Comparison of ENCODE assay signal across 8 cellular contexts in genomic region chr11:75214411-75214821, GRCh38. TPM values are rescaled to one million over a fixed set of nuclear protein-coding genes. Genes with fewer than 3 reads are reported as not detected.
A peak's percentile ranks its signal among the peaks of the same experiment; 100 is the strongest.
DNase-seq lines count a peak whose midpoint lies in the region; ATAC-seq and TF ChIP-seq lines count a peak whose summit lies in the region.

No MANE protein-coding gene starts in this region.

- H3K9me3 Mint-ChIP-seq in effector memory CD8-positive, alpha-beta T cell, result peaks cover 0 to 5% of the 10 kb centered on the region in 2 donors
- peaks cover 0 to 16% (median 0%) of the 10 kb centered on the region in 11 donors for H3K9me3 Mint-ChIP-seq in naive thymus-derived CD4-positive, alpha-beta T cell
- no peaks in the 10 kb centered on the region for H3K9me3 Mint-ChIP-seq in stimulated activated effector memory CD8-positive, alpha-beta T cell treated with anti-CD3 and anti-CD28 coated beads, Interleukin-12 subunit alpha, Interleukin-12 subunit beta, amount 100 ng/mL, for 72 hours

- TF ChIP-seq CTCF in GM12865 (IDR thresholded peaks at IDR 0.05; ENCODE audit: insufficient read depth, low read depth, low read length, missing control alignments), result peak; percentile 32

- POLR2A ChIA-PET in naive thymus-derived CD4-positive, alpha-beta T cell (lab: Charles Lee), result no interaction called here

- no peaks in the 10 kb centered on the region for H3K4me1 Mint-ChIP-seq in effector memory CD8-positive, alpha-beta T cell (ENCODE audit: low read depth in 2 of 2)
- peaks cover 0 to 3% (median 0%) of the 10 kb centered on the region in 7 donors for H3K4me1 Mint-ChIP-seq in naive thymus-derived CD4-positive, alpha-beta T cell
- no peaks in the 10 kb centered on the region for H3K4me1 Mint-ChIP-seq in stimulated activated effector memory CD8-positive, alpha-beta T cell treated with anti-CD3 and anti-CD28 coated beads, Interleukin-12 subunit alpha, Interleukin-12 subunit beta, amount 100 ng/mL, for 72 hours

- H3K9me3 ChIP-seq in naive thymus-derived CD4-positive, alpha-beta T cell (ENCODE audit: control insufficient read depth in 2 of 3, low read length in 3 of 3), result no peaks in the 10 kb centered on the region

- peak; percentile 62 for ATAC-seq in effector memory CD8-positive, alpha-beta T cell (replicated peaks)
- peak; percentile 87 for ATAC-seq in naive thymus-derived CD4-positive, alpha-beta T cell
- ATAC-seq in stimulated activated effector memory CD8-positive, alpha-beta T cell treated with anti-CD3 and anti-CD28 coated beads, Interleukin-12 subunit alpha, Interleukin-12 subunit beta, amount 100 ng/mL, for 72 hours, result peak; percentile 66
- no peak for ATAC-seq in HG03378 (IDR thresholded peaks at IDR 0.05; ENCODE audit: unreplicated experiment)

- H3K27me3 Mint-ChIP-seq in effector memory CD8-positive, alpha-beta T cell, result peaks cover 46 to 48% of the 10 kb centered on the region in 2 donors
- peaks cover 16 to 39% (median 30%) of the 10 kb centered on the region in 5 donors for H3K27me3 Mint-ChIP-seq in naive thymus-derived CD4-positive, alpha-beta T cell

- no peak overlapping the region for H3K27ac Mint-ChIP-seq in effector memory CD8-positive, alpha-beta T cell
- peak overlapping the region in 1 of 9 donors; percentile 9 for H3K27ac Mint-ChIP-seq in naive thymus-derived CD4-positive, alpha-beta T cell
- H3K27ac Mint-ChIP-seq in stimulated activated effector memory CD8-positive, alpha-beta T cell treated with anti-CD3 and anti-CD28 coated beads, Interleukin-12 subunit alpha, Interleukin-12 subunit beta, amount 100 ng/mL, for 72 hours, result no peak overlapping the region

- CTCF ChIA-PET in naive thymus-derived CD4-positive, alpha-beta T cell (lab: Charles Lee), result interaction anchor here (1.0 to 1.4 kb wide), 3 partner anchors 27 to 56 kb away, joined by 3 to 4 read pairs (median 4); no protein-coding TSS in a partner anchor

- intact Hi-C loops in naive thymus-derived CD4-positive, alpha-beta T cell (cut with micrococcal nuclease), result loop anchor here (1.0 kb wide), 2 partner anchors 19 to 27 kb away; no protein-coding TSS in a partner anchor

- DNase-seq in GM12865 (ENCODE audit: low read depth), result peak; percentile 76
- DNase-seq in NCI-H2227 treated with DMSO at 0.1 percent for 48 hours (lab: John Stamatoyannopoulos, UW), result peak; percentile 12
- peak; percentile 63 to 70 for DNase-seq in activated CD4-positive, alpha-beta T cell treated with anti-CD3 and anti-CD28 coated beads, Interleukin-2, amount 50 U/mL, for 4 hours
- DNase-seq in effector memory CD8-positive, alpha-beta T cell, result peak; percentile 65 to 74 (median 68)
- DNase-seq in naive thymus-derived CD4-positive, alpha-beta T cell, result peak; percentile 33 to 82 (median 68)
- DNase-seq in stimulated activated effector memory CD8-positive, alpha-beta T cell treated with anti-CD3 and anti-CD28 coated beads, Interleukin-12 subunit alpha, Interleukin-12 subunit beta, amount 100 ng/mL, for 72 hours (ENCODE audit: low spot score in 2 of 2), result peak; percentile 63 to 83
- no peak for DNase-seq in D341Med (ENCODE audit: low spot score)

- H3K36me3 ChIP-seq in naive thymus-derived CD4-positive, alpha-beta T cell (ENCODE audit: control insufficient read depth in 2 of 3, insufficient read depth in 3 of 3, low read length in 3 of 3), result no peaks in the 10 kb centered on the region

- no peak overlapping the region for H3K4me3 Mint-ChIP-seq in effector memory CD8-positive, alpha-beta T cell
- H3K4me3 Mint-ChIP-seq in naive thymus-derived CD4-positive, alpha-beta T cell, result no peak overlapping the region
- no peak overlapping the region for H3K4me3 Mint-ChIP-seq in stimulated activated effector memory CD8-positive, alpha-beta T cell treated with anti-CD3 and anti-CD28 coated beads, Interleukin-12 subunit alpha, Interleukin-12 subunit beta, amount 100 ng/mL, for 72 hours

- no peak overlapping the region for H3K4me3 ChIP-seq in GM12865 (ENCODE audit: low read depth, low read length)
- no peak overlapping the region for H3K4me3 ChIP-seq in naive thymus-derived CD4-positive, alpha-beta T cell (ENCODE audit: low read length)

- no peaks in the 10 kb centered on the region for H3K27me3 ChIP-seq in naive thymus-derived CD4-positive, alpha-beta T cell (ENCODE audit: control insufficient read depth in 2 of 2, insufficient read depth in 2 of 2, low read length in 2 of 2)

- no peak overlapping the region for H3K27ac ChIP-seq in naive thymus-derived CD4-positive, alpha-beta T cell (ENCODE audit: low read depth, low read length)

- H3K36me3 Mint-ChIP-seq in effector memory CD8-positive, alpha-beta T cell (ENCODE audit: insufficient read depth), result no peaks in the 10 kb centered on the region
- peaks cover 0 to 5% (median 0%) of the 10 kb centered on the region in 5 donors for H3K36me3 Mint-ChIP-seq in naive thymus-derived CD4-positive, alpha-beta T cell
- H3K36me3 Mint-ChIP-seq in stimulated activated effector memory CD8-positive, alpha-beta T cell treated with anti-CD3 and anti-CD28 coated beads, Interleukin-12 subunit alpha, Interleukin-12 subunit beta, amount 100 ng/mL, for 72 hours, result no peaks in the 10 kb centered on the region

- no peaks in the 10 kb centered on the region for H3K4me1 ChIP-seq in naive thymus-derived CD4-positive, alpha-beta T cell (ENCODE audit: control insufficient read depth in 2 of 2, insufficient read depth in 2 of 2, low read length in 2 of 2)

RNA-seq across cellular contexts. Expression of gene TPBGL, which starts 26.2 kb away (rescaled TPM):
- total RNA-seq in naive thymus-derived CD4-positive, alpha-beta T cell, result under 1 TPM; 0.15 to 0.58 (median 0.27) TPM
- polyA plus RNA-seq in naive thymus-derived CD4-positive, alpha-beta T cell, result under 1 TPM in 1 of 2 donors, not detected in 1; 0.40 TPM
